19 cellular contexts compared by ENCODE assay signal in genomic region chr3:177624523-177625495, GRCh38.
A peak's percentile ranks its signal among the peaks of the same experiment; 100 is the strongest.
DNase-seq lines count a peak whose midpoint lies in the region; ATAC-seq, FAIRE-seq and TF ChIP-seq lines count a peak whose summit lies in the region.
"Had no signal": no experiment of that assay in that cellular context is flagged by ENCODE, and none has a peak within 500 bp of the region (broad histone marks: within the 10 kb centered on the region; RNA-seq: fewer than 3 reads in every experiment).

No MANE protein-coding gene starts in this region.

- no peaks in the 10 kb centered on the region for H3K36me3 ChIP-seq in bronchial epithelial cell (ENCODE audit: control insufficient read depth, insufficient read depth, low read length)
- no peaks in the 10 kb centered on the region for H3K36me3 ChIP-seq in parathyroid adenoma (ENCODE audit: control insufficient read depth, insufficient read depth, low read length)
- H3K36me3 ChIP-seq in vagina: no peaks in the 10 kb centered on the region
- H3K36me3 ChIP-seq: HAP-1, spleen had no signal

- H3K9ac ChIP-seq in parathyroid adenoma: no peak overlapping the region

- no peak for FAIRE-seq in bronchial epithelial cell (lab: Jason Lieb, UNC)

- H3K4me2 ChIP-seq in parathyroid adenoma (ENCODE audit: low read length): no peak overlapping the region

- H3K9me3 ChIP-seq in parathyroid adenoma (ENCODE audit: control insufficient read depth, low read length) (no peaks in the 10 kb centered on the region), vagina (no peaks in the 10 kb centered on the region)
- H3K9me3 ChIP-seq: HAP-1 had no signal

- no peaks in the 10 kb centered on the region for H3K27me3 Mint-ChIP-seq in activated CD8-positive, alpha-beta T cell treated with anti-CD3 and anti-CD28 coated beads for 36 hours
- no peaks in the 10 kb centered on the region for H3K27me3 Mint-ChIP-seq in activated CD8-positive, alpha-beta T cell treated with anti-CD3 and anti-CD28 coated beads, Interleukin-2, amount 10 ng/mL, durations not matched to agents 7 days and 5 days (ENCODE audit: low read depth)

- H3K9me3 Mint-ChIP-seq in activated CD8-positive, alpha-beta T cell treated with anti-CD3 and anti-CD28 coated beads for 36 hours: peaks cover 8% of the 10 kb centered on the region
- peaks cover 5% of the 10 kb centered on the region for H3K9me3 Mint-ChIP-seq in activated CD8-positive, alpha-beta T cell treated with anti-CD3 and anti-CD28 coated beads, Interleukin-2, amount 10 ng/mL, durations not matched to agents 7 days and 5 days (ENCODE audit: insufficient read depth)

- H3K36me3 Mint-ChIP-seq in activated CD8-positive, alpha-beta T cell treated with anti-CD3 and anti-CD28 coated beads for 36 hours (ENCODE audit: low read depth): no peaks in the 10 kb centered on the region
- H3K36me3 Mint-ChIP-seq in activated CD8-positive, alpha-beta T cell treated with anti-CD3 and anti-CD28 coated beads, Interleukin-2, amount 10 ng/mL, durations not matched to agents 7 days and 5 days (ENCODE audit: low read depth): peaks cover 1% of the 10 kb centered on the region

- DNase-seq in activated CD8-positive, alpha-beta T cell treated with anti-CD3 and anti-CD28 coated beads for 36 hours: peak; percentile 25
- DNase-seq in activated CD8-positive, alpha-beta T cell treated with anti-CD3 and anti-CD28 coated beads, Interleukin-2, amount 10 ng/mL, durations not matched to agents 7 days and 5 days: no peak
- DNase-seq in HT-29 (ENCODE audit: low spot score) (peak; percentile 81), bronchial epithelial cell (ENCODE audit: low read depth) (peak; percentile 44), vagina (ENCODE audit: extremely low spot score in 2 of 2) (no peak), NCI-H2029 treated with DMSO at 0.1 percent for 48 hours (lab: John Stamatoyannopoulos, UW) (no peak)
- DNase-seq: central memory CD4-positive, alpha-beta T cell; erythroblast; hypothalamus; left ventricle myocardium superior; NCI-H1105; NCI-H2227 treated with DMSO at 0.1 percent for 48 hours; nucleus accumbens; spleen; trophoblast cell had no signal

- H3K79me2 ChIP-seq in parathyroid adenoma: no peaks in the 10 kb centered on the region

- H3K4me1 Mint-ChIP-seq in activated CD8-positive, alpha-beta T cell treated with anti-CD3 and anti-CD28 coated beads for 36 hours (ENCODE audit: low read depth): peaks cover 29% of the 10 kb centered on the region
- peaks cover 11% of the 10 kb centered on the region for H3K4me1 Mint-ChIP-seq in activated CD8-positive, alpha-beta T cell treated with anti-CD3 and anti-CD28 coated beads, Interleukin-2, amount 10 ng/mL, durations not matched to agents 7 days and 5 days (ENCODE audit: low read depth)

- no peak overlapping the region for H3K27ac Mint-ChIP-seq in activated CD8-positive, alpha-beta T cell treated with anti-CD3 and anti-CD28 coated beads for 36 hours
- no peak overlapping the region for H3K27ac Mint-ChIP-seq in activated CD8-positive, alpha-beta T cell treated with anti-CD3 and anti-CD28 coated beads, Interleukin-2, amount 10 ng/mL, durations not matched to agents 7 days and 5 days
- H3K27ac Mint-ChIP-seq: activated naive CD4-positive, alpha-beta T cell treated with anti-CD3 and anti-CD28 coated beads, Interleukin-2, amount 50 U/mL, for 72 hours had no signal

- H3K27ac ChIP-seq in parathyroid adenoma (no peak overlapping the region), vagina (no peak overlapping the region)
- H3K27ac ChIP-seq: spleen had no signal

- TF ChIP-seq CTCF in activated CD8-positive, alpha-beta T cell treated with anti-CD3 and anti-CD28 coated beads for 36 hours (IDR thresholded peaks at IDR 0.05): no peak
- TF ChIP-seq CTCF in bronchial epithelial cell (IDR thresholded peaks at IDR 0.05; ENCODE audit: insufficient read depth, low read length, severe bottlenecking) (no peak), parathyroid adenoma (IDR thresholded peaks at IDR 0.05) (no peak), vagina (IDR thresholded peaks at IDR 0.05) (no peak)

- peak; percentile 56 for ATAC-seq in activated CD8-positive, alpha-beta T cell treated with anti-CD3 and anti-CD28 coated beads for 36 hours
- ATAC-seq in activated CD8-positive, alpha-beta T cell treated with anti-CD3 and anti-CD28 coated beads, Interleukin-2, amount 10 ng/mL, durations not matched to agents 7 days and 5 days: no peak
- no peak for ATAC-seq in GM18520 (IDR thresholded peaks at IDR 0.05; ENCODE audit: unreplicated experiment)
- ATAC-seq: left ventricle myocardium superior had no signal

- intact Hi-C loops in activated CD8-positive, alpha-beta T cell treated with anti-CD3 and anti-CD28 coated beads for 36 hours (cut with micrococcal nuclease): no loop called here
- intact Hi-C loops in vagina (cut with DNase I): no loop called here

- peak overlapping the region; percentile 42 for H2AFZ ChIP-seq in parathyroid adenoma

- CTCF ChIA-PET in activated CD8-positive, alpha-beta T cell treated with anti-CD3 and anti-CD28 coated beads for 36 hours (lab: Charles Lee): interaction anchor here (1.2 kb wide), 1 partner anchor 15 kb away, joined by 3 read pairs; no protein-coding TSS in a partner anchor
- CTCF ChIA-PET in activated CD8-positive, alpha-beta T cell treated with anti-CD3 and anti-CD28 coated beads, Interleukin-2, amount 10 ng/mL, durations not matched to agents 7 days and 5 days (lab: Charles Lee): no interaction called here

- no peak for TF ChIP-seq POLR2A in vagina (IDR thresholded peaks at IDR 0.05)

- no peak overlapping the region for H3K4me3 Mint-ChIP-seq in activated CD8-positive, alpha-beta T cell treated with anti-CD3 and anti-CD28 coated beads for 36 hours
- H3K4me3 Mint-ChIP-seq in activated CD8-positive, alpha-beta T cell treated with anti-CD3 and anti-CD28 coated beads, Interleukin-2, amount 10 ng/mL, durations not matched to agents 7 days and 5 days: no peak overlapping the region

- POLR2A ChIA-PET in activated CD8-positive, alpha-beta T cell treated with anti-CD3 and anti-CD28 coated beads for 36 hours (lab: Charles Lee): interaction anchor here (0.5 kb wide), 1 partner anchor 829 kb away, joined by 3 read pairs; no protein-coding TSS in a partner anchor
- POLR2A ChIA-PET in activated CD8-positive, alpha-beta T cell treated with anti-CD3 and anti-CD28 coated beads, Interleukin-2, amount 10 ng/mL, durations not matched to agents 7 days and 5 days (lab: Charles Lee): no interaction called here

- H3K27me3 ChIP-seq in bronchial epithelial cell (ENCODE audit: control insufficient read depth, insufficient read depth, low read length): no peaks in the 10 kb centered on the region
- H3K27me3 ChIP-seq in parathyroid adenoma (ENCODE audit: control insufficient read depth, insufficient read depth, low read length): no peaks in the 10 kb centered on the region
- H3K27me3 ChIP-seq in vagina: no peaks in the 10 kb centered on the region
- H3K27me3 ChIP-seq: spleen had no signal

- H3K4me3 ChIP-seq in bronchial epithelial cell (ENCODE audit: low read depth, low read length) (no peak overlapping the region), parathyroid adenoma (ENCODE audit: low read depth, low read length) (no peak overlapping the region), vagina (no peak overlapping the region)
- H3K4me3 ChIP-seq: HAP-1, spleen had no signal

- H3K4me1 ChIP-seq in parathyroid adenoma (peaks cover 10% of the 10 kb centered on the region), vagina (peaks cover 3% of the 10 kb centered on the region)

Comparison
In these comparisons a context has a peak if more than half of its experiments do, and no peak if none do; other contexts are left out.
1. DNase-seq: peak in activated CD8-positive, alpha-beta T cell treated with anti-CD3 and anti-CD28 coated beads for 36 hours (single experiment), HT-29 (single experiment) and bronchial epithelial cell (single experiment); none in activated CD8-positive, alpha-beta T cell treated with anti-CD3 and anti-CD28 coated beads, Interleukin-2, amount 10 ng/mL, durations not matched to agents 7 days and 5 days (single experiment), vagina (0 of 2) and NCI-H2029 treated with DMSO at 0.1 percent for 48 hours (single experiment).